31 cellular contexts compared by ENCODE assay signal in genomic region chr11:4684631-4685285, GRCh38. TPM values are rescaled to one million over a fixed set of nuclear protein-coding genes. Genes with fewer than 3 reads are reported as not detected.
DNase-seq lines count a peak whose midpoint lies in the region.
"Had no signal": no experiment of that assay in that cellular context is flagged by ENCODE, and none has a peak within 500 bp of the region (broad histone marks: within the 10 kb centered on the region; RNA-seq: fewer than 3 reads in every experiment).

No MANE protein-coding gene starts in this region.

- peak; percentile 17 for DNase-seq in DMS79 (lab: John Stamatoyannopoulos, UW)
- DNase-seq in DMS79 treated with DMSO at 0.1 percent for 48 hours (lab: John Stamatoyannopoulos, UW): no peak
- DNase-seq in DMS153 treated with DMSO at 0.1 percent for 48 hours (lab: John Stamatoyannopoulos, UW; ENCODE audit: unreplicated experiment): peak; percentile 71
- DNase-seq in NCI-H2107 (lab: John Stamatoyannopoulos, UW): peak; percentile 15
- DNase-seq in RPMI8226: peak; percentile 6
- DNase-seq in NCI-H510A (lab: John Stamatoyannopoulos, UW): no peak
- DNase-seq in occipital lobe (lab: John Stamatoyannopoulos, UW): no peak
- DNase-seq in cerebellar cortex (ENCODE audit: low spot score): no peak
- DNase-seq: 8988T; ACHN; BE2C; CD8-positive, alpha-beta memory T cell; DMS 273 treated with DMSO at 0.1 percent for 48 hours; EL; GDM1; HFFc6; Kasumi-1; MV-4-11; NCI-H187 treated with DMSO at 0.1 percent for 48 hours; NK-92 treated with Interleukin-12 subunit alpha and Interleukin-12 subunit beta, amount 100 ng/mL, for 24 hours; PC-3; SJCRH30; T-helper 2 cell had no signal

RNA-seq across cellular contexts. Expression of gene OR51E2, which starts 12.9 kb away (rescaled TPM):
- total RNA-seq in occipital lobe: not detected
- total RNA-seq: CD8-positive, alpha-beta memory T cell; GM12878; GM23338; HepG2; HT1080; K562; M059J; NCI-H460; PC-3; SJCRH30 had no signal

RNA-seq across cellular contexts. Expression of gene MMP26, which starts 19.8 kb away (rescaled TPM):
- total RNA-seq in occipital lobe: not detected
- total RNA-seq: CD8-positive, alpha-beta memory T cell; GM12878; GM23338; HepG2; HFFc6; HT1080; K562; M059J; NCI-H460; PC-3; Right ventricle myocardium inferior; SJCRH30 had no signal

RNA-seq across cellular contexts. Expression of gene OR51E1, which starts 41.0 kb away (rescaled TPM):
- 0.16 TPM for total RNA-seq in occipital lobe
- total RNA-seq: CD8-positive, alpha-beta memory T cell; GM12878; GM23338; HepG2; HFFc6; HT1080; M059J; NCI-H460; PC-3; SJCRH30 had no signal

RNA-seq across cellular contexts. Expression of gene OR51D1, which starts 47.5 kb away (rescaled TPM):
- total RNA-seq in occipital lobe: not detected
- total RNA-seq: CD8-positive, alpha-beta memory T cell; GM23338; HepG2; HFFc6; HT1080; K562; M059J; NCI-H460; PC-3; Right ventricle myocardium inferior; SJCRH30 had no signal

Comparison
In these comparisons a context has a peak if more than half of its experiments do, and no peak if none do; other contexts are left out.
1. DNase-seq: peak in DMS79 (single experiment), DMS153 treated with DMSO at 0.1 percent for 48 hours (single experiment), NCI-H2107 (single experiment) and RPMI8226 (single experiment); none in DMS79 treated with DMSO at 0.1 percent for 48 hours (single experiment), NCI-H510A (single experiment), occipital lobe (single experiment) and cerebellar cortex (single experiment).